19 cellular contexts compared by ENCODE assay signal in genomic region chr10:4475796-4476195, GRCh38.
DNase-seq lines count a peak whose midpoint lies in the region; ATAC-seq, FAIRE-seq and TF ChIP-seq lines count a peak whose summit lies in the region.
"Had no signal": no experiment of that assay in that cellular context is flagged by ENCODE, and none has a peak within 500 bp of the region (broad histone marks: within the 10 kb centered on the region; RNA-seq: fewer than 3 reads in every experiment).

No MANE protein-coding gene starts in this region.

- peak; percentile 41 for FAIRE-seq in keratinocyte (lab: Jason Lieb, UNC)
- FAIRE-seq: A549, H1, HepG2 had no signal

- H2AFZ ChIP-seq in DND-41 (ENCODE audit: low read depth, low read length) = no peak overlapping the region
- H2AFZ ChIP-seq in PC-3 (ENCODE audit: low read length) = no peak overlapping the region
- no peak overlapping the region for H2AFZ ChIP-seq in keratinocyte (ENCODE audit: control insufficient read depth, low read length)
- peak overlapping the region; percentile 14 for H2AFZ ChIP-seq in osteoblast (ENCODE audit: low read length)

- TF ChIP-seq CTCF in DND-41 (IDR thresholded peaks at IDR 0.05; ENCODE audit: borderline replicate concordance, extremely low read depth, low read length, poor library complexity, severe bottlenecking) (no peak), PC-3 (conservative IDR thresholded peaks at IDR 0.05; ENCODE audit: low read depth, low read length) (no peak), keratinocyte (optimal IDR thresholded peaks at IDR 0.05 in 1 of 3, IDR thresholded peaks at IDR 0.05 in 1 of 3, conservative IDR thresholded peaks at IDR 0.05 in 1 of 3; ENCODE audit: extremely low read depth in 1 of 3, insufficient read depth in 2 of 3, low read length in 3 of 3) (no peak), osteoblast (IDR thresholded peaks at IDR 0.05; ENCODE audit: extremely low read depth, low read depth, low read length) (no peak)

- H3K36me3 ChIP-seq in DND-41 (ENCODE audit: insufficient read depth, low read length) = no peaks in the 10 kb centered on the region
- no peaks in the 10 kb centered on the region for H3K36me3 ChIP-seq in PC-3 (ENCODE audit: low read depth, low read length)
- no peaks in the 10 kb centered on the region for H3K36me3 ChIP-seq in keratinocyte (ENCODE audit: control insufficient read depth in 2 of 2, extremely low read depth in 1 of 2, insufficient read depth in 2 of 2, low read length in 2 of 2)
- H3K36me3 ChIP-seq in osteoblast (ENCODE audit: insufficient read depth, low read length) = no peaks in the 10 kb centered on the region

- no peaks in the 10 kb centered on the region for H3K9me1 ChIP-seq in keratinocyte (ENCODE audit: control insufficient read depth, extremely low read depth, insufficient read depth, low read length)

- no peaks in the 10 kb centered on the region for H3F3A ChIP-seq in PC-3 (ENCODE audit: low read length, unreplicated experiment)

- H3K79me2 ChIP-seq in DND-41 (ENCODE audit: insufficient read depth, low read length) = no peaks in the 10 kb centered on the region
- H3K79me2 ChIP-seq in PC-3 (ENCODE audit: low read length) = no peaks in the 10 kb centered on the region
- H3K79me2 ChIP-seq in keratinocyte (ENCODE audit: control insufficient read depth, insufficient read depth, low read length) = no peaks in the 10 kb centered on the region
- H3K79me2 ChIP-seq in osteoblast (ENCODE audit: insufficient read depth, low read length) = no peaks in the 10 kb centered on the region

- BruUV-seq in PC-3 (replicated peaks; lab: Mats Ljungman, UMichigan) = no TSS peak

- H3K27me3 ChIP-seq in DND-41 (ENCODE audit: insufficient read depth, low read length, poor library complexity) (no peaks in the 10 kb centered on the region), PC-3 (ENCODE audit: low read length) (no peaks in the 10 kb centered on the region), keratinocyte (ENCODE audit: control insufficient read depth, extremely low read depth, insufficient read depth, low read length) (no peaks in the 10 kb centered on the region), osteoblast (ENCODE audit: insufficient read depth, low read length) (no peaks in the 10 kb centered on the region)

- DNase-seq in DND-41 = peak; percentile 38
- no peak for DNase-seq in PC-3
- no peak for DNase-seq in keratinocyte (ENCODE audit: low read depth, low spot score)
- peak; percentile 23 for DNase-seq in osteoblast (ENCODE audit: insufficient read length, low spot score, missing footprints)
- no peak for DNase-seq in stimulated activated CD4-positive, alpha-beta T cell treated with anti-CD3 and anti-CD28 coated beads, Interleukin-15, amount 100 ng/mL, for 24 hours
- DNase-seq in left ventricle myocardium superior = no peak
- no peak for DNase-seq in caudate nucleus (lab: John Stamatoyannopoulos, UW)
- DNase-seq: AML-193; CD4-positive, alpha-beta T cell; DMS153; DMS79; GF-D8; H9 had no signal

- POLR2A ChIA-PET in PC-3 (lab: Charles Lee; ENCODE audit: unreplicated experiment) = no interaction called here

- ATAC-seq in DND-41 (ENCODE audit: insufficient read depth, low read depth) (peak; percentile 15; the same call in 1 of the 3 replicates), PC-3 (no peak), left ventricle myocardium superior (no peak), HG03442 (IDR thresholded peaks at IDR 0.05; ENCODE audit: unreplicated experiment) (no peak)
- ATAC-seq: A549, HepG2 had no signal

- dilution Hi-C loops in keratinocyte (cut with MboI; ENCODE audit: extremely low pct_ligation_motif_present, low sequenced_read_pairs) = no loop called here

- H3K4me3 ChIP-seq in DND-41 (ENCODE audit: low read depth in 1 of 2, low read length in 2 of 2) (no peak overlapping the region), PC-3 (ENCODE audit: low read length) (no peak overlapping the region), keratinocyte (ENCODE audit: control insufficient read depth in 2 of 3, extremely low read depth in 1 of 3, insufficient read depth in 2 of 3, low read depth in 1 of 3, low read length in 3 of 3) (no peak overlapping the region), osteoblast (ENCODE audit: insufficient read depth, low read length) (no peak overlapping the region)
- H3K4me3 ChIP-seq: A549 had no signal

- H3K27ac ChIP-seq in DND-41 (ENCODE audit: low read length) (peak overlapping the region; percentile 59), PC-3 (ENCODE audit: low read length) (peak overlapping the region; percentile 91; the same call in 1 of the 2 replicates), keratinocyte (ENCODE audit: control insufficient read depth, insufficient read depth, low read length) (no peak overlapping the region), osteoblast (ENCODE audit: low read depth, low read length) (no peak overlapping the region), caudate nucleus (ENCODE audit: low read depth, low read length) (no peak overlapping the region)
- H3K27ac ChIP-seq: 22Rv1, A549, C4-2B had no signal

- no peaks in the 10 kb centered on the region for H4K20me1 ChIP-seq in DND-41 (ENCODE audit: insufficient read depth, low read length)
- H4K20me1 ChIP-seq in PC-3 (ENCODE audit: low read length) = no peaks in the 10 kb centered on the region
- H4K20me1 ChIP-seq in keratinocyte (ENCODE audit: control insufficient read depth, extremely low read depth, insufficient read depth, low read length) = no peaks in the 10 kb centered on the region
- no peaks in the 10 kb centered on the region for H4K20me1 ChIP-seq in osteoblast (ENCODE audit: insufficient read depth, low read length)

- H3K4me1 ChIP-seq in DND-41 (ENCODE audit: insufficient read depth, low read length) = peaks cover 49% of the 10 kb centered on the region
- H3K4me1 ChIP-seq in PC-3 (ENCODE audit: insufficient read depth, low read length) = peaks cover 18% of the 10 kb centered on the region
- H3K4me1 ChIP-seq in keratinocyte (ENCODE audit: control insufficient read depth, extremely low read depth, insufficient read depth, low read length) = peaks cover 18% of the 10 kb centered on the region
- H3K4me1 ChIP-seq in osteoblast (ENCODE audit: insufficient read depth, low read length) = peaks cover 5% of the 10 kb centered on the region
- H3K4me1 ChIP-seq: A549 had no signal

- H3K4me2 ChIP-seq in DND-41 (ENCODE audit: insufficient read depth, low read length) = no peak overlapping the region
- no peak overlapping the region for H3K4me2 ChIP-seq in PC-3 (ENCODE audit: low read length)
- no peak overlapping the region for H3K4me2 ChIP-seq in keratinocyte (ENCODE audit: control insufficient read depth, extremely low read depth, insufficient read depth, low read depth, low read length)
- H3K4me2 ChIP-seq in osteoblast (ENCODE audit: insufficient read depth, low read length) = no peak overlapping the region
- H3K4me2 ChIP-seq: A549 had no signal

- H3K9ac ChIP-seq in DND-41 (ENCODE audit: low read depth, low read length) = no peak overlapping the region
- H3K9ac ChIP-seq in PC-3 (ENCODE audit: low read length) = peak overlapping the region; percentile 71; the same call in 1 of the 2 replicates
- H3K9ac ChIP-seq in keratinocyte (ENCODE audit: control insufficient read depth, extremely low read depth, insufficient read depth, low read length) = no peak overlapping the region

- H3K9me3 ChIP-seq in DND-41 (ENCODE audit: insufficient read depth, low read length, severe bottlenecking) = peaks cover 3% of the 10 kb centered on the region
- H3K9me3 ChIP-seq in PC-3 (ENCODE audit: low read length) = no peaks in the 10 kb centered on the region
- no peaks in the 10 kb centered on the region for H3K9me3 ChIP-seq in keratinocyte (ENCODE audit: control insufficient read depth, low read depth, low read length)
- no peaks in the 10 kb centered on the region for H3K9me3 ChIP-seq in osteoblast (ENCODE audit: low read depth, low read length)

- intact Hi-C loops in PC-3 (cut with micrococcal nuclease) = no loop called here
- intact Hi-C loops in left ventricle myocardium superior (cut with micrococcal nuclease) = no loop called here

- no peaks in the 10 kb centered on the region for H3K9me2 ChIP-seq in PC-3 (replicated peaks; ENCODE audit: low read length)

- CTCF ChIA-PET in PC-3 (lab: Charles Lee) = no interaction called here

Comparison
In these comparisons a context has a peak if more than half of its experiments do, and no peak if none do; other contexts are left out.
1. DNase-seq: peak in DND-41 (single experiment) and osteoblast (single experiment); none in PC-3 (single experiment), keratinocyte (single experiment), stimulated activated CD4-positive, alpha-beta T cell treated with anti-CD3 and anti-CD28 coated beads, Interleukin-15, amount 100 ng/mL, for 24 hours (single experiment), left ventricle myocardium superior (single experiment) and caudate nucleus (0 of 61).
2. H3K27ac ChIP-seq: peak in DND-41 (single experiment) and PC-3 (single experiment); none in keratinocyte (single experiment), osteoblast (single experiment) and caudate nucleus (single experiment).